In the genomic region with DNA sequence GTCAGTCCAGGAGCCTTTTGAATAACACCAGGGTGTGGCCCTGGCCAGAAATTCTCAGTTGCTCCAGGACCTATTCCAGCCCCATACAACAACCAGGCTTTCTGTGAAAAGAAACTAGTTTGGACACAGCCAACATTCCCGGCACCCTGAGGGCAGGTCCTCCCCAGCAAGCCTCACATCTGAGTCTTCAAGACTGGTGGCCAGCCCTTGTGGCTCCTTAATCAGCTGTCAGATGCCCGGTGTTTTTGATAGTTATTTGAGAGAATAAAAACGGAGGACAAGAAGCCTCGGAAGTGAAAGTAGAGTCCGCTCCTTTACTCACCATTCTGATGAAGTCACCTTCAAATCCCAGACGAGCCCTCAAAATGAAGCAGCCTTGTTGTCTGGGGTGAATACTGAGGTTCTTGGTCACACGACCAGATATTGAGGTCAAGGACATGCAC, we compare ENCODE assay signal across 8 cellular contexts. TPM values are rescaled to one million over a fixed set of nuclear protein-coding genes. Genes with fewer than 3 reads are reported as not detected.
DNase-seq lines count a peak whose midpoint lies in the region; ATAC-seq and TF ChIP-seq lines count a peak whose summit lies in the region.

No MANE protein-coding gene starts in this region.

- CTCF ChIA-PET in SK-N-SH (lab: Yijun Ruan, JAX), result interaction anchor here (1.4 to 5.5 kb wide), 3 partner anchors 17 to 78 kb away, joined by 3 to 37 read pairs (median 27); no protein-coding TSS in a partner anchor
- CTCF ChIA-PET in CD8-positive, alpha-beta memory T cell (lab: Charles Lee), result no interaction called here

- H3F3A ChIP-seq in SK-N-SH (replicated peaks; ENCODE audit: insufficient read depth), result peaks cover 4% of the 10 kb centered on the region

- WGBS in SK-N-SH (ENCODE audit: low lambda C conversion rate), result 61% methylated on average over 6 of the region's 7 CpGs
- 28 to 35% methylated on average over 7 of the region's 7 CpGs for WGBS in heart right ventricle, 2 donors

- H3K9me3 ChIP-seq in SK-N-SH (no peaks in the 10 kb centered on the region), heart right ventricle (no peaks in the 10 kb centered on the region)
- H3K9me3 ChIP-seq in CD8-positive, alpha-beta memory T cell (ENCODE audit: low read length), result no peaks in the 10 kb centered on the region

- no peaks in the 10 kb centered on the region for H3K9me3 Mint-ChIP-seq in CD8-positive, alpha-beta memory T cell

- H3K4me2 ChIP-seq in SK-N-SH, result peak overlapping the region; percentile 69

- no peaks in the 10 kb centered on the region for H3K27me3 ChIP-seq in SK-N-SH (ENCODE audit: insufficient read depth)
- no peaks in the 10 kb centered on the region for H3K27me3 ChIP-seq in heart right ventricle
- no peaks in the 10 kb centered on the region for H3K27me3 ChIP-seq in CD8-positive, alpha-beta memory T cell (ENCODE audit: insufficient read depth, low read length, poor library complexity, severe bottlenecking)

- TF ChIP-seq CTCF in SK-N-SH (IDR thresholded peaks at IDR 0.05) (no peak), heart right ventricle (IDR thresholded peaks at IDR 0.05) (no peak)

- POLR2A ChIA-PET in SK-N-SH (lab: Yijun Ruan, JAX), result no interaction called here
- POLR2A ChIA-PET in CD8-positive, alpha-beta memory T cell (lab: Charles Lee), result no interaction called here

- no peaks in the 10 kb centered on the region for H4K20me1 ChIP-seq in SK-N-SH (ENCODE audit: insufficient read depth)

- TF ChIP-seq RAD21 in SK-N-SH (IDR thresholded peaks at IDR 0.05; ENCODE audit: low read length), result no peak

- peak overlapping the region in 1 of 2 experiments; percentile 30; a peak in 2 of 4 replicates for H3K4me3 ChIP-seq in SK-N-SH (ENCODE audit: low read depth in 2 of 2, low read length in 1 of 2)
- H3K4me3 ChIP-seq in heart right ventricle, result peak overlapping the region in 8 of 10 donors; percentile 11 to 50 (median 46)
- peak overlapping the region in 3 of 7 experiments; percentile 1 to 11 (median 5) for H3K4me3 ChIP-seq in skin epidermis
- no peak overlapping the region for H3K4me3 ChIP-seq in CD8-positive, alpha-beta memory T cell (ENCODE audit: low read length)

- peaks cover 4 to 10% (median 8%) of the 10 kb centered on the region in 3 donors for H3K4me1 Mint-ChIP-seq in CD8-positive, alpha-beta memory T cell

- H3K9ac ChIP-seq in SK-N-SH, result peak overlapping the region; percentile 54

- peak overlapping the region in 2 of 8 donors; percentile 17 to 75 for H3K27ac Mint-ChIP-seq in CD8-positive, alpha-beta memory T cell

- DNase-seq in SK-N-SH, result no peak
- peak; percentile 7 to 11 for DNase-seq in heart right ventricle
- no peak for DNase-seq in epidermal melanocyte (ENCODE audit: insufficient read length, low spot score)
- DNase-seq in GOT3 (lab: John Stamatoyannopoulos, UW), result no peak
- DNase-seq in NCI-H2081 treated with DMSO at 0.1 percent for 48 hours (lab: John Stamatoyannopoulos, UW), result no peak
- DNase-seq in CD8-positive, alpha-beta memory T cell, result no peak

- TF ChIP-seq EP300 in SK-N-SH (IDR thresholded peaks at IDR 0.05; ENCODE audit: borderline replicate concordance in 1 of 2, low read depth in 1 of 2, low read length in 1 of 2), result no peak

- no peaks in the 10 kb centered on the region for H3K9me2 ChIP-seq in SK-N-SH

- peak overlapping the region in 3 of 7 donors; percentile 5 to 52 (median 18) for H3K4me3 Mint-ChIP-seq in CD8-positive, alpha-beta memory T cell

- H3K27ac ChIP-seq in SK-N-SH (ENCODE audit: low read depth in 2 of 2, low read length in 1 of 2), result peak overlapping the region; percentile 65 to 66
- peak overlapping the region in 9 of 10 donors; percentile 21 to 80 (median 64) for H3K27ac ChIP-seq in heart right ventricle
- peak overlapping the region in 16 of 21 experiments; percentile 4 to 80 (median 52) for H3K27ac ChIP-seq in skin epidermis
- H3K27ac ChIP-seq in CD8-positive, alpha-beta memory T cell (ENCODE audit: low read depth, low read length), result no peak overlapping the region

- peaks cover under 1 to 4% (median 4%) of the 10 kb centered on the region in 3 donors for H3K36me3 Mint-ChIP-seq in CD8-positive, alpha-beta memory T cell

- peaks cover 0 to 3% of the 10 kb centered on the region in 2 experiments for H3K36me3 ChIP-seq in SK-N-SH (replicated peaks in 1 of 2; ENCODE audit: control insufficient read depth in 1 of 2, insufficient read depth in 2 of 2, low read length in 1 of 2)
- peaks cover 0 to 3% (median 0%) of the 10 kb centered on the region in 9 donors for H3K36me3 ChIP-seq in heart right ventricle
- H3K36me3 ChIP-seq in CD8-positive, alpha-beta memory T cell (ENCODE audit: insufficient read depth, low read length), result no peaks in the 10 kb centered on the region

- peaks cover 14 to 17% of the 10 kb centered on the region in 2 experiments; a peak in 3 of 4 replicates for H3K4me1 ChIP-seq in SK-N-SH (ENCODE audit: control insufficient read depth in 1 of 2, insufficient read depth in 2 of 2, low read depth in 1 of 2, low read length in 1 of 2)
- H3K4me1 ChIP-seq in heart right ventricle, result peaks cover 4 to 27% (median 23%) of the 10 kb centered on the region in 9 donors
- no peaks in the 10 kb centered on the region for H3K4me1 ChIP-seq in CD8-positive, alpha-beta memory T cell (ENCODE audit: insufficient read depth, low read length)

- no peaks in the 10 kb centered on the region for H3K79me2 ChIP-seq in SK-N-SH (ENCODE audit: insufficient read depth)

- H3K27me3 Mint-ChIP-seq in CD8-positive, alpha-beta memory T cell, result no peaks in the 10 kb centered on the region

- ATAC-seq in GM21529 (IDR thresholded peaks at IDR 0.05; ENCODE audit: unreplicated experiment) (peak; percentile 2), heart right ventricle (peak; percentile 64 to 78 (median 72))

- peak overlapping the region; percentile 49; the same call in 1 of the 2 replicates for H2AFZ ChIP-seq in SK-N-SH (ENCODE audit: low read depth)

- intact Hi-C loops in heart right ventricle (cut with DNase I), result loop anchor here in 1 of 10 donors (5.0 kb wide), 1 partner anchor 56 kb away; a partner anchor contains a TSS

TF ChIP-seq in SK-N-SH, 30 proteins besides CTCF, POLR2A, EP300 and RAD21:
- no peak for TF ChIP-seq NFIC (IDR thresholded peaks at IDR 0.05; ENCODE audit: borderline replicate concordance)
- TF ChIP-seq TEAD4 (IDR thresholded peaks at IDR 0.05; ENCODE audit: borderline replicate concordance, insufficient read depth), result 0 out of 2 replicates have a peak, but pooled peaks have one; percentile 0
- TF ChIP-seq, protein P1, sequence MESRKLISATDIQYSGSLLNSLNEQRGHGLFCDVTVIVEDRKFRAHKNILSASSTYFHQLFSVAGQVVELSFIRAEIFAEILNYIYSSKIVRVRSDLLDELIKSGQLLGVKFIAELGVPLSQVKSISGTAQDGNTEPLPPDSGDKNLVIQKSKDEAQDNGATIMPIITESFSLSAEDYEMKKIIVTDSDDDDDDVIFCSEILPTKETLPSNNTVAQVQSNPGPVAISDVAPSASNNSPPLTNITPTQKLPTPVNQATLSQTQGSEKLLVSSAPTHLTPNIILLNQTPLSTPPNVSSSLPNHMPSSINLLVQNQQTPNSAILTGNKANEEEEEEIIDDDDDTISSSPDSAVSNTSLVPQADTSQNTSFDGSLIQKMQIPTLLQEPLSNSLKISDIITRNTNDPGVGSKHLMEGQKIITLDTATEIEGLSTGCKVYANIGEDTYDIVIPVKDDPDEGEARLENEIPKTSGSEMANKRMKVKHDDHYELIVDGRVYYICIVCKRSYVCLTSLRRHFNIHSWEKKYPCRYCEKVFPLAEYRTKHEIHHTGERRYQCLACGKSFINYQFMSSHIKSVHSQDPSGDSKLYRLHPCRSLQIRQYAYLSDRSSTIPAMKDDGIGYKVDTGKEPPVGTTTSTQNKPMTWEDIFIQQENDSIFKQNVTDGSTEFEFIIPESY (IDR thresholded peaks at IDR 0.05; ENCODE audit: borderline replicate concordance, low read depth), result no peak
- TF ChIP-seq, protein P2, sequence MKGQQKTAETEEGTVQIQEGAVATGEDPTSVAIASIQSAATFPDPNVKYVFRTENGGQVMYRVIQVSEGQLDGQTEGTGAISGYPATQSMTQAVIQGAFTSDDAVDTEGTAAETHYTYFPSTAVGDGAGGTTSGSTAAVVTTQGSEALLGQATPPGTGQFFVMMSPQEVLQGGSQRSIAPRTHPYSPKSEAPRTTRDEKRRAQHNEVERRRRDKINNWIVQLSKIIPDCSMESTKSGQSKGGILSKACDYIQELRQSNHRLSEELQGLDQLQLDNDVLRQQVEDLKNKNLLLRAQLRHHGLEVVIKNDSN (IDR thresholded peaks at IDR 0.05; ENCODE audit: borderline replicate concordance, low read depth), result 0 out of 2 replicates have a peak, but pooled peaks have one; percentile 8
- TF ChIP-seq TCF12 (IDR thresholded peaks at IDR 0.05), result no peak
- peak; percentile 7; the same call in 1 of the 2 replicates for TF ChIP-seq POLR2AphosphoS5 (IDR thresholded peaks at IDR 0.05; ENCODE audit: low read depth, low read length)
- TF ChIP-seq, protein P3, sequence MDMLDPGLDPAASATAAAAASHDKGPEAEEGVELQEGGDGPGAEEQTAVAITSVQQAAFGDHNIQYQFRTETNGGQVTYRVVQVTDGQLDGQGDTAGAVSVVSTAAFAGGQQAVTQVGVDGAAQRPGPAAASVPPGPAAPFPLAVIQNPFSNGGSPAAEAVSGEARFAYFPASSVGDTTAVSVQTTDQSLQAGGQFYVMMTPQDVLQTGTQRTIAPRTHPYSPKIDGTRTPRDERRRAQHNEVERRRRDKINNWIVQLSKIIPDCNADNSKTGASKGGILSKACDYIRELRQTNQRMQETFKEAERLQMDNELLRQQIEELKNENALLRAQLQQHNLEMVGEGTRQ (IDR thresholded peaks at IDR 0.05; ENCODE audit: borderline replicate concordance, low read depth, low read length), result no peak

RNA-seq across cellular contexts. Expression of a gene that starts 31.0 kb away (rescaled TPM):
- 5.3 and 6.2 TPM in 2 replicates for polyA plus RNA-seq in SK-N-SH (2012; rRNA removed)
- polyA plus RNA-seq in SK-N-SH (2012; cell fraction: cytosol; rRNA removed), result 6.4 and 7.6 TPM in 2 replicates
- polyA plus RNA-seq in SK-N-SH (2012; cell fraction: nucleus; rRNA removed), result 6.2 and 8.9 TPM in 2 replicates
- total RNA-seq in heart right ventricle, result 1 to 10 TPM; 4.3 to 8.0 (median 5.1) TPM
- 1 to 10 TPM; 2.9 to 3.3 TPM for polyA plus RNA-seq in heart right ventricle
- 10 to 100 TPM; 15.5 to 17.6 TPM for total RNA-seq in CD8-positive, alpha-beta memory T cell
- polyA plus RNA-seq in CD8-positive, alpha-beta memory T cell, result 38.4 TPM

RNA-seq across cellular contexts. Expression of a gene that starts 56.6 kb away (rescaled TPM):
- polyA plus RNA-seq in SK-N-SH (2012; rRNA removed), result 93.2 and 137 TPM in 2 replicates
- polyA plus RNA-seq in SK-N-SH (2012; cell fraction: cytosol; rRNA removed), result 86.9 and 101 TPM in 2 replicates
- 126 and 213 TPM in 2 replicates for polyA plus RNA-seq in SK-N-SH (2012; cell fraction: nucleus; rRNA removed)
- 10 to 100 TPM; 17.9 to 36.7 (median 26.2) TPM for total RNA-seq in heart right ventricle
- 10 to 100 TPM; 12.0 to 20.2 TPM for polyA plus RNA-seq in heart right ventricle
- 10 to 100 TPM; 30.2 to 33.7 TPM for total RNA-seq in CD8-positive, alpha-beta memory T cell
- polyA plus RNA-seq in CD8-positive, alpha-beta memory T cell, result 38.6 TPM

Comparison
In these comparisons a context has a peak if more than half of its experiments do, and no peak if none do; other contexts are left out.
1. DNase-seq: peak in heart right ventricle (2 of 2); none in SK-N-SH (single experiment), epidermal melanocyte (single experiment), GOT3 (single experiment), NCI-H2081 treated with DMSO at 0.1 percent for 48 hours (single experiment) and CD8-positive, alpha-beta memory T cell (0 of 5).